In genomic region chr11:94602430-94603372, GRCh38 we compare ENCODE assay signal across 8 cellular contexts. TPM values are rescaled to one million over a fixed set of nuclear protein-coding genes. Genes with fewer than 3 reads are reported as not detected.
DNase-seq lines count a peak whose midpoint lies in the region; ATAC-seq, FAIRE-seq and TF ChIP-seq lines count a peak whose summit lies in the region.

No MANE protein-coding gene starts in this region.

- 74 to 83% methylated on average over 3 to 7 of the region's 8 CpGs for WGBS in endodermal cell (ENCODE audit: insufficient coverage in 1 of 2, insufficient read length in 1 of 2), 2 experiments

- no peaks in the 10 kb centered on the region for H3K27me3 ChIP-seq in SJSA1 (replicated peaks)
- H3K27me3 ChIP-seq in endothelial cell of umbilical vein (ENCODE audit: control insufficient read depth in 2 of 2, insufficient read depth in 2 of 2, low read length in 2 of 2): no peaks in the 10 kb centered on the region
- no peaks in the 10 kb centered on the region for H3K27me3 ChIP-seq in muscle layer of duodenum (ENCODE audit: low read depth, low read length)
- H3K27me3 ChIP-seq in endodermal cell (ENCODE audit: control insufficient read depth, insufficient read depth, low read length, poor library complexity, severe bottlenecking): no peaks in the 10 kb centered on the region

- H4K20me1 ChIP-seq in endothelial cell of umbilical vein (replicated peaks; ENCODE audit: control insufficient read depth, extremely low read depth, insufficient read depth, low read length): no peaks in the 10 kb centered on the region

- no peak overlapping the region for H3K4me3 Mint-ChIP-seq in endodermal cell

- H3K36me3 Mint-ChIP-seq in endodermal cell (ENCODE audit: low read depth): peaks cover 3% of the 10 kb centered on the region

- peaks cover 26% of the 10 kb centered on the region for H3K9me3 Mint-ChIP-seq in endodermal cell

- H3K4me1 ChIP-seq in SJSA1 (replicated peaks) (no peaks in the 10 kb centered on the region), endothelial cell of umbilical vein (ENCODE audit: control insufficient read depth, extremely low read depth, insufficient read depth, low read length) (no peaks in the 10 kb centered on the region), muscle layer of duodenum (ENCODE audit: control insufficient read depth in 1 of 2, insufficient read depth in 2 of 2, low read length in 2 of 2) (no peaks in the 10 kb centered on the region), endodermal cell (ENCODE audit: control insufficient read depth, insufficient read depth, low read length) (no peaks in the 10 kb centered on the region)

- H3K9ac ChIP-seq in endothelial cell of umbilical vein (replicated peaks; ENCODE audit: extremely low read depth, insufficient read depth, low read length) (no peak overlapping the region), endodermal cell (ENCODE audit: extremely low read depth, low read length, poor library complexity, severe bottlenecking) (no peak overlapping the region)

- no peak overlapping the region for H3K27ac Mint-ChIP-seq in endodermal cell

- peak; percentile 81 for ATAC-seq in HG03469 (IDR thresholded peaks at IDR 0.05; ENCODE audit: unreplicated experiment)

- H3K9me3 ChIP-seq in SJSA1 (replicated peaks) (no peaks in the 10 kb centered on the region), endothelial cell of umbilical vein (replicated peaks; ENCODE audit: control insufficient read depth, insufficient read depth, low read length) (no peaks in the 10 kb centered on the region), muscle layer of duodenum (ENCODE audit: control insufficient read depth in 1 of 2, low read length in 2 of 2) (no peaks in the 10 kb centered on the region), endodermal cell (ENCODE audit: control insufficient read depth, low read length) (peaks cover 14% of the 10 kb centered on the region)

- no peak for TF ChIP-seq POLR2A in endothelial cell of umbilical vein (IDR thresholded peaks at IDR 0.05; ENCODE audit: low read depth, low read length)

- H3K4me3 ChIP-seq in SJSA1 (no peak overlapping the region), endothelial cell of umbilical vein (replicated peaks in 1 of 3; ENCODE audit: insufficient read depth in 1 of 3, low read depth in 1 of 3, low read length in 3 of 3) (no peak overlapping the region), muscle layer of duodenum (ENCODE audit: low read depth in 1 of 2, low read length in 2 of 2) (no peak overlapping the region), endodermal cell (ENCODE audit: low read length) (no peak overlapping the region)

- peak; percentile 32 for DNase-seq in GF-D8 (lab: John Stamatoyannopoulos, UW)
- DNase-seq in GM20000 (ENCODE audit: low spot score): peak; percentile 39
- peak; percentile 36 to 61 for DNase-seq in SJSA1 (ENCODE audit: low read depth in 1 of 2, low spot score in 2 of 2)
- DNase-seq in endothelial cell of umbilical vein (ENCODE audit: low read depth, low spot score): peak; percentile 66
- DNase-seq in ecto neural progenitor cell (ENCODE audit: low spot score): no peak
- no peak for DNase-seq in endodermal cell

- no peak overlapping the region for H3K4me2 ChIP-seq in endothelial cell of umbilical vein (ENCODE audit: insufficient read depth, low read length)

- FAIRE-seq in endothelial cell of umbilical vein (lab: Jason Lieb, UNC): no peak

- intact Hi-C loops in endothelial cell of umbilical vein (cut with micrococcal nuclease): loop anchor here (1.0 kb wide), 3 partner anchors 58 to 707 kb away; no protein-coding TSS in a partner anchor

- BruUV-seq in endothelial cell of umbilical vein (replicated peaks; lab: Mats Ljungman, UMichigan): no TSS peak

- H3K36me3 ChIP-seq in SJSA1 (no peaks in the 10 kb centered on the region), endothelial cell of umbilical vein (ENCODE audit: control insufficient read depth in 2 of 2, extremely low read depth in 1 of 2, insufficient read depth in 2 of 2, low read length in 2 of 2) (no peaks in the 10 kb centered on the region), muscle layer of duodenum (ENCODE audit: control insufficient read depth in 1 of 2, insufficient read depth in 2 of 2, low read length in 2 of 2) (peaks cover under 1 to 6% of the 10 kb centered on the region in 2 donors), endodermal cell (ENCODE audit: control insufficient read depth, insufficient read depth, low read length) (no peaks in the 10 kb centered on the region)

- TF ChIP-seq CTCF in GM20000 (IDR thresholded peaks at IDR 0.05; ENCODE audit: extremely low read depth, missing control alignments): peak; percentile 17
- peak; percentile 31 to 40 for TF ChIP-seq CTCF in endothelial cell of umbilical vein (IDR thresholded peaks at IDR 0.05; ENCODE audit: extremely low read depth in 1 of 2, insufficient read depth in 1 of 2, low read depth in 1 of 2, low read length in 2 of 2)
- no peak for TF ChIP-seq CTCF in endodermal cell (conservative IDR thresholded peaks at IDR 0.05)

- H2AFZ ChIP-seq in endothelial cell of umbilical vein (ENCODE audit: low read depth, low read length): no peak overlapping the region

- no peaks in the 10 kb centered on the region for H3K79me2 ChIP-seq in endothelial cell of umbilical vein (ENCODE audit: control insufficient read depth, insufficient read depth, low read length)

- H3K27ac ChIP-seq in SJSA1 (no peak overlapping the region), endothelial cell of umbilical vein (ENCODE audit: insufficient read depth, low read depth, low read length) (no peak overlapping the region), muscle layer of duodenum (ENCODE audit: low read length) (peak overlapping the region; percentile 68), endodermal cell (ENCODE audit: low read depth, low read length) (no peak overlapping the region)

- no peaks in the 10 kb centered on the region for H3K27me3 Mint-ChIP-seq in endodermal cell (ENCODE audit: insufficient read depth)

- no peaks in the 10 kb centered on the region for H3K9me1 ChIP-seq in endothelial cell of umbilical vein (replicated peaks; ENCODE audit: control insufficient read depth, extremely low read depth, insufficient read depth, low read length)

- H3K4me1 Mint-ChIP-seq in endodermal cell: peaks cover 13% of the 10 kb centered on the region

- CTCF ChIA-PET in endothelial cell of umbilical vein (lab: Charles Lee): interaction anchor here (0.7 to 4.1 kb wide), 10 partner anchors 9 to 707 kb away, joined by 3 to 52 read pairs (median 3); partner anchors contain the start of gene FUT4

- dilution Hi-C loops in endothelial cell of umbilical vein (cut with MboI; ENCODE audit: extremely low pct_ligation_motif_present, low sequenced_read_pairs): no loop called here

- POLR2A ChIA-PET in endothelial cell of umbilical vein (lab: Charles Lee): no interaction called here

TF ChIP-seq in endothelial cell of umbilical vein, 7 proteins besides CTCF, POLR2A, EP300 and RAD21:
- no peak for TF ChIP-seq POLR2AphosphoS5 (IDR thresholded peaks at IDR 0.05; ENCODE audit: insufficient read depth, low read depth, low read length)
- TF ChIP-seq MYC (IDR thresholded peaks at IDR 0.05; ENCODE audit: low read depth, low read length): no peak
- TF ChIP-seq JUN (IDR thresholded peaks at IDR 0.05; ENCODE audit: borderline replicate concordance, insufficient read depth, insufficient read length, low read depth): no peak
- no peak for TF ChIP-seq EZH2 (IDR thresholded peaks at IDR 0.05; ENCODE audit: borderline replicate concordance, low read depth, low read length, severe bottlenecking)
- TF ChIP-seq GATA2 (IDR thresholded peaks at IDR 0.05; ENCODE audit: insufficient read depth, insufficient read length, low read depth, low read length): no peak
- peak; percentile 15 for TF ChIP-seq FOS (IDR thresholded peaks at IDR 0.05; ENCODE audit: borderline replicate concordance, insufficient read depth, low read length)
- TF ChIP-seq, protein P1, sequence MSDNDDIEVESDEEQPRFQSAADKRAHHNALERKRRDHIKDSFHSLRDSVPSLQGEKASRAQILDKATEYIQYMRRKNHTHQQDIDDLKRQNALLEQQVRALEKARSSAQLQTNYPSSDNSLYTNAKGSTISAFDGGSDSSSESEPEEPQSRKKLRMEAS (IDR thresholded peaks at IDR 0.05; ENCODE audit: insufficient read depth, insufficient read length): no peak
TF ChIP-seq in endothelial cell of umbilical vein: peak in this region for 1.

RNA-seq across cellular contexts. Expression of gene PIWIL4, which starts 35.5 kb away (rescaled TPM):
- total RNA-seq in SJSA1 (2014; rRNA removed; shearing (Covaris generic)): 0.05 TPM in 1 of 2 replicates, not detected in the other
- 0.25 and 0.64 TPM in 2 replicates for total RNA-seq in endothelial cell of umbilical vein
- polyA plus RNA-seq in endothelial cell of umbilical vein: 0.55 and 0.76 TPM in 2 replicates
- polyA plus RNA-seq in endothelial cell of umbilical vein (2011; cell fraction: cytosol; rRNA removed): 0.32 and 0.86 TPM in 2 replicates
- polyA plus RNA-seq in endothelial cell of umbilical vein (2011; cell fraction: nucleus; rRNA removed): 2.9 and 3.1 TPM in 2 replicates
- 0.15 and 0.23 TPM in 2 replicates for polyA plus RNA-seq in endothelial cell of umbilical vein (2012)
- 0.45 and 1.9 TPM in 2 replicates for polyA minus RNA-seq in endothelial cell of umbilical vein
- polyA minus RNA-seq in endothelial cell of umbilical vein (2011; cell fraction: cytosol; rRNA and poly(A)+ RNA removed): not detected
- polyA minus RNA-seq in endothelial cell of umbilical vein (2011; cell fraction: nucleus; rRNA and poly(A)+ RNA removed): 0.87 and 2.0 TPM in 2 replicates
- total RNA-seq in endodermal cell: under 1 TPM; 0.24 to 0.82 TPM
- polyA plus RNA-seq in endodermal cell (2013, experiment 1 of 2): 0.53 TPM
- 0.83 TPM for polyA plus RNA-seq in endodermal cell (2013, experiment 2 of 2)

RNA-seq across cellular contexts. Expression of gene FUT4, which starts 59.0 kb away (rescaled TPM):
- 3.0 and 3.2 TPM in 2 replicates for total RNA-seq in SJSA1 (2014; rRNA removed; shearing (Covaris generic))
- total RNA-seq in endothelial cell of umbilical vein (4.4 and 5.3 TPM in 2 replicates), endodermal cell (1 to 10 TPM; 2.8 to 5.4 TPM)
- 2.4 and 2.5 TPM in 2 replicates for polyA plus RNA-seq in endothelial cell of umbilical vein
- 1.5 and 1.7 TPM in 2 replicates for polyA plus RNA-seq in endothelial cell of umbilical vein (2011; cell fraction: cytosol; rRNA removed)
- polyA plus RNA-seq in endothelial cell of umbilical vein (2011; cell fraction: nucleus; rRNA removed): 2.0 and 2.5 TPM in 2 replicates
- 2.4 and 2.5 TPM in 2 replicates for polyA plus RNA-seq in endothelial cell of umbilical vein (2012)
- polyA minus RNA-seq in endothelial cell of umbilical vein: 3.2 and 3.4 TPM in 2 replicates
- 0.31 TPM for polyA minus RNA-seq in endothelial cell of umbilical vein (2011; cell fraction: cytosol; rRNA and poly(A)+ RNA removed)
- polyA minus RNA-seq in endothelial cell of umbilical vein (2011; cell fraction: nucleus; rRNA and poly(A)+ RNA removed): 4.0 and 5.0 TPM in 2 replicates
- 2.3 TPM for polyA plus RNA-seq in endodermal cell (2013, experiment 1 of 2)
- 2.1 TPM for polyA plus RNA-seq in endodermal cell (2013, experiment 2 of 2)

Comparison
In these comparisons a context has a peak if more than half of its experiments do, and no peak if none do; other contexts are left out.
1. DNase-seq: peak in GF-D8 (single experiment), GM20000 (single experiment), SJSA1 (2 of 2) and endothelial cell of umbilical vein (single experiment); none in ecto neural progenitor cell (single experiment) and endodermal cell (single experiment).